In genomic region chr4:177579649-177580048, GRCh38 we compare ENCODE assay signal across 2 cellular contexts.
TF ChIP-seq lines count a peak whose summit lies in the region.

No MANE protein-coding gene starts in this region.

TF ChIP-seq in liver, 16 proteins besides CTCF, POLR2A, EP300 and RAD21 (continued from another document):
- TF ChIP-seq ZBTB33 (IDR thresholded peaks at IDR 0.05) (no peak), FOXA1 (IDR thresholded peaks at IDR 0.05) (no peak), JUND (IDR thresholded peaks at IDR 0.05) (no peak), HNF4G (IDR thresholded peaks at IDR 0.05) (no peak), FOXA2 (IDR thresholded peaks at IDR 0.05) (no peak), RXRA (IDR thresholded peaks at IDR 0.05) (no peak), GABPA (IDR thresholded peaks at IDR 0.05 in 1 of 2, conservative IDR thresholded peaks at IDR 0.05 in 1 of 2) (no peak), REST (IDR thresholded peaks at IDR 0.05) (no peak), MAX (IDR thresholded peaks at IDR 0.05) (no peak), YY1 (IDR thresholded peaks at IDR 0.05) (no peak), ATF3 (IDR thresholded peaks at IDR 0.05) (no peak), EGR1 (IDR thresholded peaks at IDR 0.05; ENCODE audit: low read depth in 2 of 2) (no peak)
TF ChIP-seq in liver: peak in this region for 0.

TF ChIP-seq in HepG2, 621 proteins besides CTCF, POLR2A, EP300 and RAD21 (continued from another document):
- TF ChIP-seq MEF2D (CRISPR knock-in tag; IDR thresholded peaks at IDR 0.05) (no peak), ZNF558 (CRISPR knock-in tag; IDR thresholded peaks at IDR 0.05; ENCODE audit: borderline replicate concordance) (no peak), TGIF2 (CRISPR knock-in tag; IDR thresholded peaks at IDR 0.05) (no peak), ZFY (CRISPR knock-in tag; IDR thresholded peaks at IDR 0.05) (no peak), ZNF513 (CRISPR knock-in tag; conservative IDR thresholded peaks at IDR 0.05) (no peak), ZBTB38 (CRISPR knock-in tag; IDR thresholded peaks at IDR 0.05) (no peak), ZNF235 (CRISPR knock-in tag; IDR thresholded peaks at IDR 0.05; ENCODE audit: borderline replicate concordance) (no peak), MLX (CRISPR knock-in tag; IDR thresholded peaks at IDR 0.05) (no peak), PHF8 (CRISPR knock-in tag; IDR thresholded peaks at IDR 0.05) (no peak), NR0B2 (CRISPR knock-in tag; IDR thresholded peaks at IDR 0.05) (no peak), MBNL3 (CRISPR knock-in tag; conservative IDR thresholded peaks at IDR 0.05) (no peak), ARID2 (CRISPR knock-in tag; IDR thresholded peaks at IDR 0.05; ENCODE audit: borderline replicate concordance) (no peak)
